ENCODE assay signal across 8 cellular contexts in the genomic region with DNA sequence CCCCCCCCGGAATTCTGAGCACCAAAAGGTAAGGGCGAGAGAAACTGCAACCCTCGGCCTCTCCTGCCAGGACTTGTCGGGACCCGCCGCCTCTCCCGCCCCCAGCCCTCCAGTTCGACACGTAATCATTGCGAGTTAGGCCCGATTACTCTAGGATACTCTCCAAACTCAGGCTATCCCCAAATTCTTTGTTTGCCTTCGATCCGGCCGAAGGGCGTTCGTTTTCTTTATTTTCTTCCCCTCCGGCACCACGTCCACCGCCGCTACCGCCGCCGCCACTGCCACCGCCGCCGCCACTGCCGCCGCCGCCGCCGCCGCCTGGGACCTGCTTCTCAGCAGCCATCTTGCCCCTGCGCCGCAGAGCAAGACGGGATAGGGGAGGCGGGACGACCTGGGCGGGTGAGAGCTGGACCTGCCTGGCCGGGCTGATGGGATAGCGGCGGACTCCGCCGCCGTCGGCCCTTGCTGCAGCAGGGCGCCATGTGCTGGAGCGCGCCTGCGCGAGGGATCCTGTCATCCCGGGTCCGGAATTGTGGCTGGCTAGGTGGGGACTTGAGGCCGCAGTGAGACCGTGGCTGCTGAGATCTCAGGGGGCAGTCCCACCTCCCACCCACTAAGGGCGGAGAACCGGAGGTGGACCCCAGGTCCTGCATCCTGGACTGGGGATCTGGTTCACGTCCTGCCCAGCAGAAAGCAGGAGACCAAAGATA. TPM values are rescaled to one million over a fixed set of nuclear protein-coding genes. Genes with fewer than 3 reads are reported as not detected.
DNase-seq lines count a peak whose midpoint lies in the region; ATAC-seq and TF ChIP-seq lines count a peak whose summit lies in the region.

A gene (minus strand): TSS at position 369 of the 710 bp plus-strand sequence. CDS start 26 bp downstream, at position 343.

- H3K14ac ChIP-seq in mesenchymal stem cell (ENCODE audit: low read length in 2 of 2) = peak within 1 kb of the TSS in 1 of 2 experiments; percentile 37

- peak within 1 kb of the TSS; percentile 83 for H2AK5ac ChIP-seq in mesenchymal stem cell (ENCODE audit: low read length, severe bottlenecking)

- no peak within 1 kb of the TSS for H2BK5ac ChIP-seq in mesenchymal stem cell (ENCODE audit: low read depth, low read length, poor library complexity, severe bottlenecking)

- no peak within 1 kb of the TSS for H2BK120ac ChIP-seq in mesenchymal stem cell (ENCODE audit: low read depth, low read length)

- peaks cover 32% of the 10 kb centered on the region for H3K27me3 ChIP-seq in CD4-positive, alpha-beta T cell (ENCODE audit: control insufficient read depth, insufficient read depth, low read length)
- peaks cover 34 to 40% of the 10 kb centered on the region in 2 experiments for H3K27me3 ChIP-seq in mesenchymal stem cell (ENCODE audit: control insufficient read depth in 1 of 2, insufficient read depth in 1 of 2, low read length in 2 of 2)

- peak within 1 kb of the TSS; percentile 76 for H2BK15ac ChIP-seq in mesenchymal stem cell (ENCODE audit: low read depth, poor library complexity, severe bottlenecking)

- H3K4me1 Mint-ChIP-seq in CD4-positive, alpha-beta T cell (ENCODE audit: low read depth) = peaks cover 49% of the 10 kb centered on the region
- H3K4me1 Mint-ChIP-seq in effector memory CD8-positive, alpha-beta T cell (ENCODE audit: low read depth in 2 of 2) = peaks cover 33 to 35% of the 10 kb centered on the region in 2 donors

- peaks cover 5% of the 10 kb centered on the region for H3K79me1 ChIP-seq in mesenchymal stem cell (replicated peaks; ENCODE audit: low read length, poor library complexity, severe bottlenecking)

- H3K9ac ChIP-seq in mesenchymal stem cell (ENCODE audit: low read length) = peak within 1 kb of the TSS; percentile 97

- H2AFZ ChIP-seq in mesenchymal stem cell (ENCODE audit: low read depth, low read length) = peak within 1 kb of the TSS; percentile 79

- H3K4ac ChIP-seq in mesenchymal stem cell (ENCODE audit: low read depth in 1 of 2, low read length in 2 of 2) = peak within 1 kb of the TSS; percentile 59 to 64

- H2BK12ac ChIP-seq in mesenchymal stem cell (ENCODE audit: low read length in 2 of 2) = no peak within 1 kb of the TSS

- H3K4me3 Mint-ChIP-seq in CD4-positive, alpha-beta T cell = peak within 1 kb of the TSS; percentile 95
- peak within 1 kb of the TSS; percentile 95 to 97 for H3K4me3 Mint-ChIP-seq in effector memory CD8-positive, alpha-beta T cell

- peak within 1 kb of the TSS; percentile 91 for H3K27ac Mint-ChIP-seq in CD4-positive, alpha-beta T cell
- peak within 1 kb of the TSS; percentile 97 to 98 for H3K27ac Mint-ChIP-seq in effector memory CD8-positive, alpha-beta T cell

- POLR2A ChIA-PET in CD4-positive, alpha-beta T cell (lab: Charles Lee) = interaction anchor here (0.8 to 1.8 kb wide), 4 partner anchors 9 to 196 kb away, joined by 3 to 10 read pairs (median 3); a partner anchor contains a TSS

- intact Hi-C loops in CD4-positive, alpha-beta T cell (cut with DNase I, micrococcal nuclease) = loop anchor here in 1 of 2 experiments (1.0 kb wide), 1 partner anchor 281 kb away; a partner anchor contains a TSS

- H3K9me3 ChIP-seq in CD4-positive, alpha-beta T cell (ENCODE audit: control insufficient read depth, low read length) = no peaks in the 10 kb centered on the region
- no peaks in the 10 kb centered on the region for H3K9me3 ChIP-seq in mesenchymal stem cell (ENCODE audit: control insufficient read depth, low read length)

- peak within 1 kb of the TSS; percentile 84 for H4K91ac ChIP-seq in mesenchymal stem cell (ENCODE audit: low read length)

- peaks cover 35% of the 10 kb centered on the region for H3K27me3 Mint-ChIP-seq in CD4-positive, alpha-beta T cell
- H3K27me3 Mint-ChIP-seq in effector memory CD8-positive, alpha-beta T cell = peaks cover 24 to 29% of the 10 kb centered on the region in 2 donors

- peak within 1 kb of the TSS; percentile 92 to 98 for H3K4me3 ChIP-seq in mesenchymal stem cell (ENCODE audit: insufficient read depth in 1 of 2, low read depth in 1 of 2, low read length in 2 of 2)

- CTCF ChIA-PET in CD4-positive, alpha-beta T cell (lab: Charles Lee) = interaction anchor here (1.2 to 1.4 kb wide), 2 partner anchors 49 to 58 kb away, joined by 3 read pairs; no protein-coding TSS in a partner anchor

- WGBS in mesenchymal stem cell = 1% methylated on average over 54 of the region's 57 CpGs

- peaks cover 35% of the 10 kb centered on the region for H3K36me3 Mint-ChIP-seq in CD4-positive, alpha-beta T cell (ENCODE audit: low read depth)
- peaks cover 31% of the 10 kb centered on the region for H3K36me3 Mint-ChIP-seq in effector memory CD8-positive, alpha-beta T cell (ENCODE audit: insufficient read depth)

- peak within 1 kb of the TSS; percentile 96 for H4K8ac ChIP-seq in mesenchymal stem cell (ENCODE audit: low read length)

- H3K36me3 ChIP-seq in mesenchymal stem cell (ENCODE audit: control insufficient read depth in 1 of 2, insufficient read depth in 2 of 2, low read depth in 1 of 2, low read length in 2 of 2) = peaks cover 14 to 15% of the 10 kb centered on the region in 2 experiments

- peak within 1 kb of the TSS in 1 of 2 experiments; percentile 63 for H3K23ac ChIP-seq in mesenchymal stem cell (ENCODE audit: low read length in 2 of 2)

- H3K27ac ChIP-seq in CD4-positive, alpha-beta T cell (ENCODE audit: low read depth, low read length) = peak within 1 kb of the TSS; percentile 70
- H3K27ac ChIP-seq in mesenchymal stem cell (ENCODE audit: low read length, poor library complexity, severe bottlenecking) = peak within 1 kb of the TSS; percentile 8

- peak; percentile 66 to 84 (median 80) for DNase-seq in CD4-positive, alpha-beta T cell
- DNase-seq in HT-29 (ENCODE audit: low spot score) (peak; percentile 89), NOMO-1 treated with DMSO at 0.1 percent for 48 hours (lab: John Stamatoyannopoulos, UW; ENCODE audit: unreplicated experiment) (peak; percentile 83), mesenchymal stem cell (peak; percentile 94)
- peak; percentile 76 to 77 (median 77) for DNase-seq in activated CD8-positive, alpha-beta memory T cell treated with anti-CD3 and anti-CD28 coated beads for 48 hours (ENCODE audit: low read depth in 2 of 3, low spot score in 2 of 3)
- DNase-seq in effector memory CD8-positive, alpha-beta T cell = peak; percentile 68 to 75 (median 70)
- DNase-seq in stimulated activated CD8-positive, alpha-beta memory T cell treated with anti-CD3 and anti-CD28 coated beads, Interleukin-12 subunit alpha, Interleukin-12 subunit beta, amount 100 ng/mL, for 24 hours (ENCODE audit: extremely low read depth) = peak; percentile 64

- peak within 1 kb of the TSS; percentile 78 for H3K4me2 ChIP-seq in mesenchymal stem cell (ENCODE audit: low read length, poor library complexity, severe bottlenecking)

- H3K4me1 ChIP-seq in mesenchymal stem cell (ENCODE audit: control insufficient read depth, insufficient read depth, low read depth, low read length) = peaks cover 34% of the 10 kb centered on the region

- TF ChIP-seq CTCF in CD4-positive, alpha-beta T cell (IDR thresholded peaks at IDR 0.05) = no peak

- H3K18ac ChIP-seq in mesenchymal stem cell (ENCODE audit: low read depth in 1 of 2, low read length in 2 of 2) = peak within 1 kb of the TSS; percentile 50 to 79

- peak; percentile 79 for ATAC-seq in CD4-positive, alpha-beta T cell (ENCODE audit: poor library complexity)
- ATAC-seq in GM19463 (IDR thresholded peaks at IDR 0.05; ENCODE audit: unreplicated experiment) = peak; percentile 93
- peak; percentile 88 for ATAC-seq in effector memory CD8-positive, alpha-beta T cell (replicated peaks)

- H3K9me3 Mint-ChIP-seq in CD4-positive, alpha-beta T cell = no peaks in the 10 kb centered on the region
- H3K9me3 Mint-ChIP-seq in effector memory CD8-positive, alpha-beta T cell = no peaks in the 10 kb centered on the region

RNA-seq across cellular contexts. Expression of the gene that starts here (rescaled TPM):
- 100 to 1,000 TPM; 106 to 108 TPM for total RNA-seq in CD4-positive, alpha-beta T cell
- 21.3 and 23.9 TPM in 2 replicates for total RNA-seq in HT-29 (2014; rRNA removed; shearing (Covaris generic))
- 56.0 TPM for polyA plus RNA-seq in mesenchymal stem cell (2013, experiment 1 of 2)
- polyA plus RNA-seq in mesenchymal stem cell (2013, experiment 2 of 2) = 57.0 TPM

Comparison
In these comparisons a context has a peak if more than half of its experiments do, and no peak if none do; other contexts are left out.
1. Peak in every context shown above with its lines: DNase-seq, ATAC-seq, H3K4me3 ChIP-seq and H3K27ac ChIP-seq.